ENCODE assay signal across 2 cellular contexts in the genomic region with DNA sequence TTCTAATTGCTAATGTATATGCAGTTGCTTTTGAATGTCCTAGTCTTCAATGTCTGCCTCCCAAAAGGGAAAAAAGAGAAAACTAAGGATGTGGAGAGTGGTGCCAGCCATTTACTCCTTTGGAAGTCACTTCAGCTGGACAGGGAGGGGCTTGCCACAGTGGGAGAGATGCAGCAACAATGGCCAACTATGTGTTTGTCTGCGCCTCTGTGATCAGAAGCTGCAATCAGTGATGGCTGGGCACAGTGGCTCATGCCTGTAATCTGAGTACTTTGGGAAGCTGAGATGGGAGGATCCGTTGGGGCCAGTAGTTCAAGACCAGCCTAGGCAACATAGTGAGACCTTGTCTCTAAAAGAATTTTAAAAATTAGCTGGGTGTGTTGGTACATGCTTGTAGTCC.
TF ChIP-seq lines count a peak whose summit lies in the region.

No MANE protein-coding gene starts in this region.

TF ChIP-seq in GM23338, 12 proteins besides CTCF, POLR2A, EP300 and RAD21:
- TF ChIP-seq ZNF462 (CRISPR knock-in tag; IDR thresholded peaks at IDR 0.05) (no peak), JUNB (IDR thresholded peaks at IDR 0.05; ENCODE audit: unreplicated experiment) (no peak), EZH2phosphoT487 (IDR thresholded peaks at IDR 0.05; ENCODE audit: unreplicated experiment) (no peak), STAT1 (IDR thresholded peaks at IDR 0.05; ENCODE audit: unreplicated experiment) (no peak), NANOG (IDR thresholded peaks at IDR 0.05; ENCODE audit: borderline replicate concordance) (no peak), REST (IDR thresholded peaks at IDR 0.05; ENCODE audit: unreplicated experiment) (no peak)
- TF ChIP-seq, protein P1, sequence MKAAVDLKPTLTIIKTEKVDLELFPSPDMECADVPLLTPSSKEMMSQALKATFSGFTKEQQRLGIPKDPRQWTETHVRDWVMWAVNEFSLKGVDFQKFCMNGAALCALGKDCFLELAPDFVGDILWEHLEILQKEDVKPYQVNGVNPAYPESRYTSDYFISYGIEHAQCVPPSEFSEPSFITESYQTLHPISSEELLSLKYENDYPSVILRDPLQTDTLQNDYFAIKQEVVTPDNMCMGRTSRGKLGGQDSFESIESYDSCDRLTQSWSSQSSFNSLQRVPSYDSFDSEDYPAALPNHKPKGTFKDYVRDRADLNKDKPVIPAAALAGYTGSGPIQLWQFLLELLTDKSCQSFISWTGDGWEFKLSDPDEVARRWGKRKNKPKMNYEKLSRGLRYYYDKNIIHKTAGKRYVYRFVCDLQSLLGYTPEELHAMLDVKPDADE (IDR thresholded peaks at IDR 0.05) = no peak

TF ChIP-seq in H1, 55 proteins besides CTCF, POLR2A, EP300 and RAD21:
- TF ChIP-seq KDM1A (IDR thresholded peaks at IDR 0.05; ENCODE audit: borderline replicate concordance, low read length) (no peak), TBP (IDR thresholded peaks at IDR 0.05; ENCODE audit: low read depth, low read length) (no peak), SP2 (IDR thresholded peaks at IDR 0.05; ENCODE audit: low read length) (no peak)
